In the genomic region with DNA sequence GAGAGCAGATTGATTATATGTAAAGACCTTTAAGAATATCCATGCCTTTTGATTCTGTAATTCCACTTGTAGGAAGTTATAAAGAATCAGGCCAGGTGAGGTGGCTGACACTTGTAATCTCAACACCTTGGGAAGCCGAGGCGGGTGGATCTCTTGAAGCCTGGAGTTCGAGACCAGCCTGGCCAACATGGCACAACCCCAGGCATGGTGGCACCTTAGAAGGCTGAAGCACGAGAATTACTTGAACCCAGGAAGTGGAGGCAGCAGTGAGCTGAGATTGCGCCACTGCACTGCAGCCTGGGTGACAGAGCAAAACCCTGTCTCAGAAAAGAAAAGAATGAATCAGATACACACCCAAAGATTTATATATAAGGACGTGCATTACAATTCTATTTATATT, we compare ENCODE assay signal across 18 cellular contexts. TPM values are rescaled to one million over a fixed set of nuclear protein-coding genes. Genes with fewer than 3 reads are reported as not detected.
"Had no signal": no experiment of that assay in that cellular context is flagged by ENCODE, and none has a peak within 500 bp of the region (broad histone marks: within the 10 kb centered on the region; RNA-seq: fewer than 3 reads in every experiment).

No MANE protein-coding gene starts in this region.

- H3K4me3 Mint-ChIP-seq: dendritic cell treated with granulocyte-macrophage colony-stimulating factor and Interleukin-4, amounts not matched to agents 40 ng/mL and 50 ng/mL, for 4 days; effector memory CD8-positive, alpha-beta T cell; mesothelial cell of epicardium; natural killer cell; neural crest cell; stimulated activated memory B cell treated with anti-CD40 and anti-IgM and Interleukin-4, amounts not matched to agents 10 μg/mL and 1 μg/mL and 100 μg/mL, for 72 hours; stimulated activated naive CD8-positive, alpha-beta T cell treated with anti-CD3 and anti-CD28 coated beads, Interleukin-15, amount 100 ng/mL, for 72 hours had no signal

- H3K27ac Mint-ChIP-seq: dendritic cell treated with granulocyte-macrophage colony-stimulating factor and Interleukin-4, amounts not matched to agents 40 ng/mL and 50 ng/mL, for 4 days; effector memory CD8-positive, alpha-beta T cell; mesothelial cell of epicardium; natural killer cell; stimulated activated memory B cell treated with anti-CD40 and anti-IgM and Interleukin-4, amounts not matched to agents 10 μg/mL and 1 μg/mL and 100 μg/mL, for 72 hours had no signal

- H3K4me3 ChIP-seq: spleen, testis, tibial nerve, upper lobe of right lung, vagina had no signal

- H3K36me3 Mint-ChIP-seq: mesothelial cell of epicardium; natural killer cell; stimulated activated memory B cell treated with anti-CD40 and anti-IgM and Interleukin-4, amounts not matched to agents 10 μg/mL and 1 μg/mL and 100 μg/mL, for 72 hours had no signal

- H3K27me3 Mint-ChIP-seq: dendritic cell treated with granulocyte-macrophage colony-stimulating factor and Interleukin-4, amounts not matched to agents 40 ng/mL and 50 ng/mL, for 4 days had no signal

- H3K4me1 Mint-ChIP-seq: natural killer cell; neural crest cell; stimulated activated memory B cell treated with anti-CD40 and anti-IgM and Interleukin-4, amounts not matched to agents 10 μg/mL and 1 μg/mL and 100 μg/mL, for 72 hours; stimulated activated naive CD8-positive, alpha-beta T cell treated with anti-CD3 and anti-CD28 coated beads, Interleukin-15, amount 100 ng/mL, for 72 hours had no signal

- DNase-seq: effector memory CD8-positive, alpha-beta T cell; foreskin melanocyte; islet precursor cell; natural killer cell; occipital lobe; spleen; stimulated activated CD4-positive, alpha-beta T cell treated with anti-CD3 and anti-CD28 coated beads, Interleukin-15, amount 100 ng/mL, for 24 hours; stimulated activated CD4-positive, alpha-beta T cell treated with anti-CD3 and anti-CD28 coated beads, Interleukin-1b, Interleukin-23, amount 100 ng/mL, for 48 hours; stimulated activated CD4-positive, alpha-beta T cell treated with anti-CD3 and anti-CD28 coated beads, Interleukin-4, amount 100 ng/mL, for 24 hours; stimulated activated naive CD8-positive, alpha-beta T cell treated with anti-CD3 and anti-CD28 coated beads, Interleukin-15, amount 100 ng/mL, for 72 hours; testis; upper lobe of right lung had no signal

- H3K27me3 ChIP-seq: testis, tibial nerve, upper lobe of right lung, vagina had no signal

- H3K36me3 ChIP-seq: tibial nerve, upper lobe of right lung, vagina had no signal

- H3K27ac ChIP-seq: testis, upper lobe of right lung, vagina had no signal

- H3K9me3 Mint-ChIP-seq: dendritic cell treated with granulocyte-macrophage colony-stimulating factor and Interleukin-4, amounts not matched to agents 40 ng/mL and 50 ng/mL, for 4 days; effector memory CD8-positive, alpha-beta T cell; natural killer cell; neural crest cell; stimulated activated naive CD8-positive, alpha-beta T cell treated with anti-CD3 and anti-CD28 coated beads, Interleukin-15, amount 100 ng/mL, for 72 hours had no signal

- H3K9me3 ChIP-seq: spleen, testis, tibial nerve, upper lobe of right lung, vagina had no signal

RNA-seq across cellular contexts. Expression of gene HRH1, which starts 33.9 kb away (rescaled TPM):
- total RNA-seq: natural killer cell, neural crest cell had no signal
